8 cellular contexts compared by ENCODE assay signal in genomic region chr6:82248233-82248735, GRCh38. TPM values are rescaled to one million over a fixed set of nuclear protein-coding genes. Genes with fewer than 3 reads are reported as not detected.
A peak's percentile ranks its signal among the peaks of the same experiment; 100 is the strongest.
DNase-seq lines count a peak whose midpoint lies in the region; ATAC-seq and TF ChIP-seq lines count a peak whose summit lies in the region.

No MANE protein-coding gene starts in this region.

- H3K9ac ChIP-seq in endocrine pancreas (ENCODE audit: control insufficient read depth, insufficient read depth, low read length): peak overlapping the region; percentile 85
- peak overlapping the region; percentile 98 for H3K9ac ChIP-seq in mucosa of stomach (ENCODE audit: low read length)

- H3K36me3 Mint-ChIP-seq in Calu3 (ENCODE audit: insufficient read depth, unreplicated experiment): peaks cover 40% of the 10 kb centered on the region

- no peaks in the 10 kb centered on the region for H3K9me3 ChIP-seq in SJCRH30 (replicated peaks)
- H3K9me3 ChIP-seq in endocrine pancreas (ENCODE audit: control insufficient read depth, low read length): no peaks in the 10 kb centered on the region
- H3K9me3 ChIP-seq in mucosa of stomach (ENCODE audit: control insufficient read depth, low read length): no peaks in the 10 kb centered on the region

- H3K9me3 Mint-ChIP-seq in Calu3 (ENCODE audit: low read depth, unreplicated experiment): no peaks in the 10 kb centered on the region

- peak overlapping the region; percentile 91 for H3K27ac ChIP-seq in SJCRH30

- H3K27me3 ChIP-seq in SJCRH30 (no peaks in the 10 kb centered on the region), endocrine pancreas (ENCODE audit: control insufficient read depth, insufficient read depth, low read length) (no peaks in the 10 kb centered on the region), mucosa of stomach (ENCODE audit: control insufficient read depth, insufficient read depth, low read length) (no peaks in the 10 kb centered on the region)

- H3K4me1 ChIP-seq in SJCRH30 (peaks cover 6% of the 10 kb centered on the region), endocrine pancreas (ENCODE audit: control insufficient read depth, insufficient read depth, low read length) (peaks cover 11% of the 10 kb centered on the region), mucosa of stomach (ENCODE audit: control insufficient read depth, insufficient read depth, low read length) (peaks cover 40% of the 10 kb centered on the region)

- intact Hi-C loops in Calu3 (cut with micrococcal nuclease; ENCODE audit: unreplicated experiment): loop anchor here (5.0 kb wide), 1 partner anchor 944 kb away; the partner anchor contains the start of genes PGM3 and RWDD2A

- H3K36me3 ChIP-seq in SJCRH30 (peaks cover 3% of the 10 kb centered on the region; the same call in 1 of the 2 replicates), endocrine pancreas (ENCODE audit: control insufficient read depth, insufficient read depth, low read length) (no peaks in the 10 kb centered on the region), mucosa of stomach (ENCODE audit: control insufficient read depth, insufficient read depth, low read length) (peaks cover 4% of the 10 kb centered on the region)

- no peak for TF ChIP-seq CTCF in Calu3 (IDR thresholded peaks at IDR 0.05; ENCODE audit: unreplicated experiment)

- peak; percentile 66 for DNase-seq in Calu3
- peak; percentile 25 to 64 for DNase-seq in SJCRH30
- no peak for DNase-seq in ureter (ENCODE audit: low spot score)
- no peak for DNase-seq in NCI-H82 (lab: John Stamatoyannopoulos, UW)

- ATAC-seq in GM19023 (IDR thresholded peaks at IDR 0.05; ENCODE audit: unreplicated experiment) (peak; percentile 41), HG03139 (IDR thresholded peaks at IDR 0.05; ENCODE audit: unreplicated experiment) (peak; percentile 30)

- peaks cover 19% of the 10 kb centered on the region for H3K4me1 Mint-ChIP-seq in Calu3 (ENCODE audit: low read depth, unreplicated experiment)

- CTCF ChIA-PET in Calu3 (lab: Charles Lee): interaction anchor here (0.6 to 1.4 kb wide), 3 partner anchors 12 to 817 kb away, joined by 3 to 8 read pairs (median 4); partner anchors contain the start of gene UBE3D

- TSS peak; percentile 79 for BruUV-seq in Calu3 (replicated peaks; lab: Mats Ljungman, UMichigan)

- H3K27ac Mint-ChIP-seq in Calu3 (ENCODE audit: unreplicated experiment): peak overlapping the region; percentile 99

- peak overlapping the region; percentile 90 for H3K4me3 Mint-ChIP-seq in Calu3 (ENCODE audit: low read depth, unreplicated experiment)

- no peaks in the 10 kb centered on the region for H3K27me3 Mint-ChIP-seq in Calu3 (ENCODE audit: unreplicated experiment)

- H3K4me3 ChIP-seq in SJCRH30: peak overlapping the region; percentile 82
- H3K4me3 ChIP-seq in endocrine pancreas (ENCODE audit: control insufficient read depth, insufficient read depth, low read length): peak overlapping the region; percentile 45
- H3K4me3 ChIP-seq in mucosa of stomach (ENCODE audit: low read length): peak overlapping the region; percentile 52

RNA-seq across cellular contexts. Expression of gene IBTK, which starts 0.7 kb away (rescaled TPM):
- total RNA-seq in Calu3 (2022) (48.3 and 54.9 TPM in 2 replicates), ureter (40.6 TPM)
- 26.7 and 31.5 TPM in 2 replicates for total RNA-seq in SJCRH30 (2014; rRNA removed; shearing (Covaris generic))

Comparison
In these comparisons a context has a peak if more than half of its experiments do, and no peak if none do; other contexts are left out.
1. DNase-seq: peak in Calu3 (single experiment) and SJCRH30 (2 of 2); none in ureter (single experiment) and NCI-H82 (single experiment).
2. Peak in every context shown above with its lines, with median percentiles within 50 percentile points of each other: H3K4me3 ChIP-seq.